21 cellular contexts compared by ENCODE assay signal in genomic region chr9:79280691-79281090, GRCh38.
"Had no signal": no experiment of that assay in that cellular context is flagged by ENCODE, and none has a peak within 500 bp of the region (broad histone marks: within the 10 kb centered on the region; RNA-seq: fewer than 3 reads in every experiment).

No MANE protein-coding gene starts in this region.

- H3K4me1 ChIP-seq: colonic mucosa, gastroesophageal sphincter, heart left ventricle, psoas muscle, sigmoid colon, stomach, tibial artery had no signal

- H3K36me3 ChIP-seq: colonic mucosa, gastroesophageal sphincter, heart left ventricle, ovary, sigmoid colon, stomach, tibial artery had no signal

- H3K27me3 ChIP-seq: colonic mucosa, gastroesophageal sphincter, heart left ventricle, hepatocyte, ovary, sigmoid colon, stomach, tibial artery had no signal

- ATAC-seq: gastroesophageal sphincter; heart left ventricle; left lobe of liver; natural killer cell; psoas muscle; right cardiac atrium; stimulated activated effector memory CD8-positive, alpha-beta T cell treated with anti-CD3 and anti-CD28 coated beads, Interleukin-12 subunit alpha, Interleukin-12 subunit beta, amount 100 ng/mL, for 72 hours had no signal

- H3K27ac ChIP-seq: colonic mucosa, gastroesophageal sphincter, heart left ventricle, hepatocyte, ovary, psoas muscle, sigmoid colon, stomach, tibial artery had no signal

- DNase-seq: colonic mucosa; effector CD8-positive, alpha-beta T cell; heart left ventricle; kidney; mammary epithelial cell; natural killer cell; occipital lobe; ovary; posterior cingulate gyrus; psoas muscle; right cardiac atrium; sigmoid colon; stimulated activated CD4-positive, alpha-beta T cell treated with anti-CD3 and anti-CD28 coated beads, Interleukin-2, amount 100 ng/mL, for 24 hours; stimulated activated CD4-positive, alpha-beta T cell treated with anti-CD3 and anti-CD28 coated beads, Interleukin-4, amount 100 ng/mL, for 24 hours; stimulated activated naive CD4-positive, alpha-beta T cell treated with Interleukin-2 at 50 U/mL for 16 hours; stomach; tibial artery had no signal

- H3K4me3 ChIP-seq: colonic mucosa, gastroesophageal sphincter, heart left ventricle, hepatocyte, ovary, psoas muscle, sigmoid colon, stomach, tibial artery had no signal

- H3K9me3 ChIP-seq: colonic mucosa, gastroesophageal sphincter, heart left ventricle, ovary, psoas muscle, sigmoid colon, stomach, tibial artery had no signal
